ENCODE assay signal across 19 cellular contexts in the genomic region with DNA sequence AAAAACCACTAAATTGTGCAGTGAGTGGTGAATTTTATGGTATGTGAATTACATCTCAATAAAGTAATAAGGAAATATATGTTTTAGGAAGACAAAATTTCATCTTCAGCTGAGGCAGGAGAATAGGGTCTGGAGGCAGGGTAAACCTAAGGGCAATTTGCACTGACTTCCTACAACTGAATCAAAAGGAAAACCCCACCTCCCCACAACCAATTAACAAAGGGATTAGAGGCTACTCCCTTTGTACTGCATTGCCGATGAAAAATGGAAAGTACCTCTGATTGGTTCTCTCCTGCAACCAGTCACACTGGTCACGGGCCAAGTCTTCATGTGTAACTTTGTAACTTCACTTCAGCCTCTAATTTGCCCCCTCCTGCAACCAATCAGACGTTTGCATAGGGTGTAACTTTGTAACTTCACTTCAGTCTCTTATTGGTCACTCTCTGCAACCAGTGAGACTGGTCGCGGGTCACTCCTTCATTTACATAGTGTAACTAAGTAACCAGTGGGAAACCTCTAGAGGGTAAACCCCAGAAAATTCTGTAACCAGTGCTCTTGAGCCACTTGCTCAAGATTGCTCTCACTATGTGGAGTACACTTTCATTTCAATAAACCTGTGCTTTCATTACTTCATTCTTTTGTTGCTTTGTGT.
"Had no signal": no experiment of that assay in that cellular context is flagged by ENCODE, and none has a peak within 500 bp of the region (broad histone marks: within the 10 kb centered on the region; RNA-seq: fewer than 3 reads in every experiment).

No MANE protein-coding gene starts in this region.

- DNase-seq: KBM-7, MV-4-11, NCI-H1092, NCI-H1105 treated with DMSO at 0.1 percent for 48 hours, NCI-H1417 treated with DMSO at 0.1 percent for 48 hours, NCI-H187, NCI-H2029, NCI-H2081 treated with DMSO at 0.1 percent for 48 hours, NCI-H2171, NCI-H226, NCI-H446, NCI-H510A, NCI-H524 treated with DMSO at 0.1 percent for 48 hours, NCI-H69, NCI-H774, SHP77, SK-N-SH, SW 1271 had no signal

- H3K27ac ChIP-seq: RWPE1 had no signal

- H3K9ac ChIP-seq: SK-N-SH had no signal

- H3K4me2 ChIP-seq: SK-N-SH had no signal
